1 cellular context compared by ENCODE assay signal in genomic region chr4:17511950-17512795, GRCh38.
TF ChIP-seq lines count a peak whose summit lies in the region.

Gene QDPR, minus strand, starts transcription at chr4:17512090. Its CDS starts 36 bp downstream, at chr4:17512054.

TF ChIP-seq in WTC11, 78 proteins besides CTCF, POLR2A, EP300 and RAD21 (continued from another document):
- TF ChIP-seq USF2 (CRISPR knock-in tag; IDR thresholded peaks at IDR 0.05) (0 out of 2 replicates have a peak, but pooled peaks have one; percentile 11), HMGXB4 (CRISPR knock-in tag; IDR thresholded peaks at IDR 0.05) (0 out of 2 replicates have a peak, but pooled peaks have one; percentile 23), NFATC4 (CRISPR knock-in tag; IDR thresholded peaks at IDR 0.05) (no peak), RELA (CRISPR knock-in tag; IDR thresholded peaks at IDR 0.05; ENCODE audit: borderline replicate concordance) (no peak)
